In the genomic region with DNA sequence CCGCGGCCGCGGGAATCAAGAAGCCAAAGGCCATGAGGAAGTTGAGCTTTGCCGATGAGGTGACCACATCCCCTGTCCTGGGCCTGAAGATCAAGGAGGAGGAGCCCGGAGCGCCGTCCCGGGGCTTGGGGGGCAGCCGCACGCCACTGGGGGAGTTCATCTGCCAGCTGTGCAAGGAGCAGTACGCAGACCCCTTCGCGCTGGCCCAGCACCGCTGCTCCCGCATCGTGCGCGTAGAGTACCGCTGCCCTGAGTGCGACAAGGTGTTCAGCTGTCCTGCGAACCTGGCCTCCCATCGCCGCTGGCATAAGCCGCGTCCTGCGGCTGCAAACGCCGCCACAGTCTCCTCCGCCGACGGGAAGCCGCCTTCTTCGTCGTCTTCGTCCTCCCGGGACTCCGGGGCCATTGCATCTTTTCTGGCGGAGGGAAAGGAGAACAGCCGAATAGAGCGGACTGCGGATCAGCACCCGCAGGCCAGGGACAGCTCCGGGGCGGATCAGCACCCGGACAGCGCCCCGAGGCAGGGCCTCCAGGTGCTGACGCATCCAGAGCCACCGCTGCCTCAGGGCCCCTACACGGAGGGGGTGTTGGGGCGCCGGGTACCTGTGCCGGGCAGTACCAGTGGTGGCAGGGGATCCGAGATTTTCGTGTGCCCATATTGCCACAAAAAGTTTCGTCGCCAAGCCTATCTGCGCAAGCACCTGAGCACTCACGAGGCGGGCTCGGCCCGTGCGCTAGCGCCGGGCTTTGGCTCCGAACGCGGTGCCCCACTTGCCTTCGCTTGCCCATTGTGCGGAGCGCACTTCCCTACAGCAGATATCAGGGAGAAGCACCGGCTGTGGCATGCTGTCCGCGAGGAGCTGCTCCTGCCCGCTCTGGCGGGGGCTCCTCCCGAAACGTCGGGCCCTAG, we compare ENCODE assay signal across 1 cellular context.
TF ChIP-seq lines count a peak whose summit lies in the region.

No MANE protein-coding gene starts in this region.

TF ChIP-seq in K562, 482 proteins besides CTCF, POLR2A, EP300 and RAD21 (continued from another document and continues in another):
- TF ChIP-seq SP1 (CRISPR knock-in tag; IDR thresholded peaks at IDR 0.05) (peak; percentile 77), SPI1 (IDR thresholded peaks at IDR 0.05; ENCODE audit: borderline replicate concordance, low read depth, low read length) (no peak), ZNF263 (CRISPR knock-in tag; IDR thresholded peaks at IDR 0.05; ENCODE audit: borderline replicate concordance) (peak; percentile 94), RBM22 (IDR thresholded peaks at IDR 0.05; ENCODE audit: low read depth, low read length, poor library complexity, severe bottlenecking) (no peak), ZFX (CRISPR knock-in tag; IDR thresholded peaks at IDR 0.05) (peak; percentile 67), ZNF764 (CRISPR knock-in tag; IDR thresholded peaks at IDR 0.05; ENCODE audit: low read depth) (no peak), RBM14 (IDR thresholded peaks at IDR 0.05; ENCODE audit: borderline replicate concordance, insufficient read depth, low read depth, low read length) (no peak), HNRNPH1 (optimal IDR thresholded peaks at IDR 0.05; ENCODE audit: low read depth, low read length) (no peak), RBM39 (optimal IDR thresholded peaks at IDR 0.05; ENCODE audit: low read depth, low read length) (no peak), BACH1 (tag; IDR thresholded peaks at IDR 0.05) (0 out of 2 replicates have a peak, but pooled peaks have one; percentile 55), ZNF24 (IDR thresholded peaks at IDR 0.05) (peak; percentile 58; the same call in 1 of the 2 replicates), RBM15 (IDR thresholded peaks at IDR 0.05; ENCODE audit: insufficient read depth, low read length) (no peak), SUPT5H (IDR thresholded peaks at IDR 0.05) (no peak), NUFIP1 (IDR thresholded peaks at IDR 0.05; ENCODE audit: partially characterized antibody) (no peak), SLC30A9 (CRISPR knock-in tag; IDR thresholded peaks at IDR 0.05) (no peak), ZNF239 (CRISPR knock-in tag; IDR thresholded peaks at IDR 0.05) (no peak), PTRF (tag; IDR thresholded peaks at IDR 0.05) (no peak), POLR3G (IDR thresholded peaks at IDR 0.05; ENCODE audit: extremely low read depth, insufficient read length, insufficient replicate concordance) (no peak), ZSCAN32 (CRISPR knock-in tag; IDR thresholded peaks at IDR 0.05) (no peak), ZNF696 (CRISPR knock-in tag; conservative IDR thresholded peaks at IDR 0.05) (no peak), CSDE1 (IDR thresholded peaks at IDR 0.05) (no peak), ZNF165 (CRISPR knock-in tag; IDR thresholded peaks at IDR 0.05; ENCODE audit: borderline replicate concordance) (no peak), CXXC5 (CRISPR knock-in tag; IDR thresholded peaks at IDR 0.05) (peak; percentile 73), ETS2 (tag; IDR thresholded peaks at IDR 0.05; ENCODE audit: borderline replicate concordance, poor library complexity, severe bottlenecking) (no peak), NCOR1 (IDR thresholded peaks at IDR 0.05) (no peak), TCF7 (IDR thresholded peaks at IDR 0.05; ENCODE audit: borderline replicate concordance) (no peak), BHLHE40 (IDR thresholded peaks at IDR 0.05; ENCODE audit: low read length) (no peak)
- TF ChIP-seq, protein P1, sequence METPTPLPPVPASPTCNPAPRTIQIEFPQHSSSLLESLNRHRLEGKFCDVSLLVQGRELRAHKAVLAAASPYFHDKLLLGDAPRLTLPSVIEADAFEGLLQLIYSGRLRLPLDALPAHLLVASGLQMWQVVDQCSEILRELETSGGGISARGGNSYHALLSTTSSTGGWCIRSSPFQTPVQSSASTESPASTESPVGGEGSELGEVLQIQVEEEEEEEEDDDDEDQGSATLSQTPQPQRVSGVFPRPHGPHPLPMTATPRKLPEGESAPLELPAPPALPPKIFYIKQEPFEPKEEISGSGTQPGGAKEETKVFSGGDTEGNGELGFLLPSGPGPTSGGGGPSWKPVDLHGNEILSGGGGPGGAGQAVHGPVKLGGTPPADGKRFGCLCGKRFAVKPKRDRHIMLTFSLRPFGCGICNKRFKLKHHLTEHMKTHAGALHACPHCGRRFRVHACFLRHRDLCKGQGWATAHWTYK (CRISPR knock-in tag; IDR thresholded peaks at IDR 0.05): peak; percentile 58; the same call in 1 of the 2 replicates
- TF ChIP-seq, protein P2, sequence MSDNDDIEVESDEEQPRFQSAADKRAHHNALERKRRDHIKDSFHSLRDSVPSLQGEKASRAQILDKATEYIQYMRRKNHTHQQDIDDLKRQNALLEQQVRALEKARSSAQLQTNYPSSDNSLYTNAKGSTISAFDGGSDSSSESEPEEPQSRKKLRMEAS (CRISPR knock-in tag; IDR thresholded peaks at IDR 0.05): peak; percentile 79
- TF ChIP-seq, protein P3, sequence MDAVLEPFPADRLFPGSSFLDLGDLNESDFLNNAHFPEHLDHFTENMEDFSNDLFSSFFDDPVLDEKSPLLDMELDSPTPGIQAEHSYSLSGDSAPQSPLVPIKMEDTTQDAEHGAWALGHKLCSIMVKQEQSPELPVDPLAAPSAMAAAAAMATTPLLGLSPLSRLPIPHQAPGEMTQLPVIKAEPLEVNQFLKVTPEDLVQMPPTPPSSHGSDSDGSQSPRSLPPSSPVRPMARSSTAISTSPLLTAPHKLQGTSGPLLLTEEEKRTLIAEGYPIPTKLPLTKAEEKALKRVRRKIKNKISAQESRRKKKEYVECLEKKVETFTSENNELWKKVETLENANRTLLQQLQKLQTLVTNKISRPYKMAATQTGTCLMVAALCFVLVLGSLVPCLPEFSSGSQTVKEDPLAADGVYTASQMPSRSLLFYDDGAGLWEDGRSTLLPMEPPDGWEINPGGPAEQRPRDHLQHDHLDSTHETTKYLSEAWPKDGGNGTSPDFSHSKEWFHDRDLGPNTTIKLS (IDR thresholded peaks at IDR 0.05; ENCODE audit: borderline replicate concordance, low read depth): 0 out of 2 replicates have a peak, but pooled peaks have one; percentile 36
- TF ChIP-seq, protein P4, sequence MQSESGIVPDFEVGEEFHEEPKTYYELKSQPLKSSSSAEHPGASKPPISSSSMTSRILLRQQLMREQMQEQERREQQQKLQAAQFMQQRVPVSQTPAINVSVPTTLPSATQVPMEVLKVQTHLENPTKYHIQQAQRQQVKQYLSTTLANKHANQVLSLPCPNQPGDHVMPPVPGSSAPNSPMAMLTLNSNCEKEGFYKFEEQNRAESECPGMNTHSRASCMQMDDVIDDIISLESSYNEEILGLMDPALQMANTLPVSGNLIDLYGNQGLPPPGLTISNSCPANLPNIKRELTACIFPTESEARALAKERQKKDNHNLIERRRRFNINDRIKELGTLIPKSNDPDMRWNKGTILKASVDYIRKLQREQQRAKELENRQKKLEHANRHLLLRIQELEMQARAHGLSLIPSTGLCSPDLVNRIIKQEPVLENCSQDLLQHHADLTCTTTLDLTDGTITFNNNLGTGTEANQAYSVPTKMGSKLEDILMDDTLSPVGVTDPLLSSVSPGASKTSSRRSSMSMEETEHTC (IDR thresholded peaks at IDR 0.05): no peak
- TF ChIP-seq, protein P5, sequence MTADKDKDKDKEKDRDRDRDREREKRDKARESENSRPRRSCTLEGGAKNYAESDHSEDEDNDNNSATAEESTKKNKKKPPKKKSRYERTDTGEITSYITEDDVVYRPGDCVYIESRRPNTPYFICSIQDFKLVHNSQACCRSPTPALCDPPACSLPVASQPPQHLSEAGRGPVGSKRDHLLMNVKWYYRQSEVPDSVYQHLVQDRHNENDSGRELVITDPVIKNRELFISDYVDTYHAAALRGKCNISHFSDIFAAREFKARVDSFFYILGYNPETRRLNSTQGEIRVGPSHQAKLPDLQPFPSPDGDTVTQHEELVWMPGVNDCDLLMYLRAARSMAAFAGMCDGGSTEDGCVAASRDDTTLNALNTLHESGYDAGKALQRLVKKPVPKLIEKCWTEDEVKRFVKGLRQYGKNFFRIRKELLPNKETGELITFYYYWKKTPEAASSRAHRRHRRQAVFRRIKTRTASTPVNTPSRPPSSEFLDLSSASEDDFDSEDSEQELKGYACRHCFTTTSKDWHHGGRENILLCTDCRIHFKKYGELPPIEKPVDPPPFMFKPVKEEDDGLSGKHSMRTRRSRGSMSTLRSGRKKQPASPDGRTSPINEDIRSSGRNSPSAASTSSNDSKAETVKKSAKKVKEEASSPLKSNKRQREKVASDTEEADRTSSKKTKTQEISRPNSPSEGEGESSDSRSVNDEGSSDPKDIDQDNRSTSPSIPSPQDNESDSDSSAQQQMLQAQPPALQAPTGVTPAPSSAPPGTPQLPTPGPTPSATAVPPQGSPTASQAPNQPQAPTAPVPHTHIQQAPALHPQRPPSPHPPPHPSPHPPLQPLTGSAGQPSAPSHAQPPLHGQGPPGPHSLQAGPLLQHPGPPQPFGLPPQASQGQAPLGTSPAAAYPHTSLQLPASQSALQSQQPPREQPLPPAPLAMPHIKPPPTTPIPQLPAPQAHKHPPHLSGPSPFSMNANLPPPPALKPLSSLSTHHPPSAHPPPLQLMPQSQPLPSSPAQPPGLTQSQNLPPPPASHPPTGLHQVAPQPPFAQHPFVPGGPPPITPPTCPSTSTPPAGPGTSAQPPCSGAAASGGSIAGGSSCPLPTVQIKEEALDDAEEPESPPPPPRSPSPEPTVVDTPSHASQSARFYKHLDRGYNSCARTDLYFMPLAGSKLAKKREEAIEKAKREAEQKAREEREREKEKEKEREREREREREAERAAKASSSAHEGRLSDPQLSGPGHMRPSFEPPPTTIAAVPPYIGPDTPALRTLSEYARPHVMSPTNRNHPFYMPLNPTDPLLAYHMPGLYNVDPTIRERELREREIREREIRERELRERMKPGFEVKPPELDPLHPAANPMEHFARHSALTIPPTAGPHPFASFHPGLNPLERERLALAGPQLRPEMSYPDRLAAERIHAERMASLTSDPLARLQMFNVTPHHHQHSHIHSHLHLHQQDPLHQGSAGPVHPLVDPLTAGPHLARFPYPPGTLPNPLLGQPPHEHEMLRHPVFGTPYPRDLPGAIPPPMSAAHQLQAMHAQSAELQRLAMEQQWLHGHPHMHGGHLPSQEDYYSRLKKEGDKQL (CRISPR knock-in tag; IDR thresholded peaks at IDR 0.05; ENCODE audit: borderline replicate concordance): peak; percentile 100
- TF ChIP-seq, protein P6, sequence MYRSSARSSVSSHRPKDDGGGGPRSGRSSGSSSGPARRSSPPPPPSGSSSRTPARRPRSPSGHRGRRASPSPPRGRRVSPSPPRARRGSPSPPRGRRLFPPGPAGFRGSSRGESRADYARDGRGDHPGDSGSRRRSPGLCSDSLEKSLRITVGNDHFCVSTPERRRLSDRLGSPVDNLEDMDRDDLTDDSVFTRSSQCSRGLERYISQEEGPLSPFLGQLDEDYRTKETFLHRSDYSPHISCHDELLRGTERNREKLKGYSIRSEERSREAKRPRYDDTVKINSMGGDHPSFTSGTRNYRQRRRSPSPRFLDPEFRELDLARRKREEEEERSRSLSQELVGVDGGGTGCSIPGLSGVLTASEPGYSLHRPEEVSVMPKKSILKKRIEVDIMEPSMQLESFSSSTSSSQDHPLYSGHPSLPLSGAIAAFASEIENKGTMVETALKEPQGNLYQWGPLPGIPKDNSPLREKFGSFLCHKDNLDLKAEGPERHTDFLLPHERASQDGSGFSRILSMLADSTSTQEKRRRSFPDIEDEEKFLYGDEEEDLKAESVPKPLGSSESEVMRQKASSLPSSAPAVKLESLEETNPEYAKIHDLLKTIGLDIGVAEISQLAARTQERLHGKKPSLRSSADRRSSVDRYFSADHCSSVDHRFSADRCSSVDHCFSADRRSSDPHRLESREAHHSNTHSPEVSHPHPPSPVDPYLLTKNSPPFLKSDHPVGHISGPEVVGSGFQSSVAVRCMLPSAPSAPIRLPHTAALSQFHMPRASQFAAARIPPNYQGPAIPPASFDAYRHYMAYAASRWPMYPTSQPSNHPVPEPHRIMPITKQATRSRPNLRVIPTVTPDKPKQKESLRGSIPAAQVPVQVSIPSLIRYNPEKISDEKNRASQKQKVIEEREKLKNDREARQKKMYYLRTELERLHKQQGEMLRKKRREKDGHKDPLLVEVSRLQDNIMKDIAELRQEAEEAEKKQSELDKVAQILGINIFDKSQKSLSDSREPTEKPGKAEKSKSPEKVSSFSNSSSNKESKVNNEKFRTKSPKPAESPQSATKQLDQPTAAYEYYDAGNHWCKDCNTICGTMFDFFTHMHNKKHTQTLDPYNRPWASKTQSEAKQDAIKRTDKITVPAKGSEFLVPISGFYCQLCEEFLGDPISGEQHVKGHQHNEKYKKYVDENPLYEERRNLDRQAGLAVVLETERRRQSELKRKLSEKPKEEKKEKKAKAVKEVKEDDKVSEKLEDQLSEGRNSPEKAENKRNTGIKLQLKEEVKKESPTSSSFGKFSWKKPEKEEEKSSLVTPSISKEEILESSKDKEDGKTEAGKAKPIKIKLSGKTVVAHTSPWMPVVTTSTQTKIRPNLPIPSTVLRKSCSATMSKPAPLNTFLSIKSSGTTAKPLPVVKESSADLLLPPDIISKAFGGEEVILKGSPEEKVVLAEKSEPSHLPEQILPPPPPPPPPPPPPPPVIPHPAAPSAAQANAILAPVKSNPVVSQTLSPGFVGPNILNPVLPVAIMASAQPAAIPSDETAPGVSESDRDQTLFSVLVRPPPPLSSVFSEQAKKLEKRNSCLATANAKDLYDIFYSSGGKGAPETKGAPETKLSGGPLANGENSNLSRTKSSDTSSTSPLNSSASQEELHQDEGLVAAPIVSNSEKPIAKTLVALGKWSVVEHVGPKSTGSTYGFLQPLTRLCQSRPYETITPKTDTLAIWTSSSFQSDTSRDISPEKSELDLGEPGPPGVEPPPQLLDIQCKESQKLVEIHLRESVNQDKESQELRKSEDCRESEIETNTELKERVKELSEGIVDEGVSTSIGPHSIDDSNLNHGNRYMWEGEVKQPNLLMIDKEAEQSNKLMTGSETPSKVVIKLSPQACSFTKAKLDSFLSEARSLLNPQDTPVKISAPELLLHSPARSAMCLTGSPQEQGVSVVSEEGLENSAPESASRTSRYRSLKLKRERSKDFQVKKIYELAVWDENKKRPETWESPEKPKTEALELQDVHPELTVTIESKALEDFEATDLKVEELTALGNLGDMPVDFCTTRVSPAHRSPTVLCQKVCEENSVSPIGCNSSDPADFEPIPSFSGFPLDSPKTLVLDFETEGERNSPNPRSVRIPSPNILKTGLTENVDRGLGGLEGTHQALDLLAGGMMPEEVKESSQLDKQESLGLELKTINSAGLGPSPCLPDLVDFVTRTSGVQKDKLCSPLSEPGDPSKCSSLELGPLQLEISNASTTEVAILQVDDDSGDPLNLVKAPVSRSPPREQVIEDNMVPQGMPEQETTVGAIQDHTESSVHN (IDR thresholded peaks at IDR 0.05; ENCODE audit: borderline replicate concordance in 1 of 2, low read depth in 1 of 2): no peak
- TF ChIP-seq, protein P7, sequence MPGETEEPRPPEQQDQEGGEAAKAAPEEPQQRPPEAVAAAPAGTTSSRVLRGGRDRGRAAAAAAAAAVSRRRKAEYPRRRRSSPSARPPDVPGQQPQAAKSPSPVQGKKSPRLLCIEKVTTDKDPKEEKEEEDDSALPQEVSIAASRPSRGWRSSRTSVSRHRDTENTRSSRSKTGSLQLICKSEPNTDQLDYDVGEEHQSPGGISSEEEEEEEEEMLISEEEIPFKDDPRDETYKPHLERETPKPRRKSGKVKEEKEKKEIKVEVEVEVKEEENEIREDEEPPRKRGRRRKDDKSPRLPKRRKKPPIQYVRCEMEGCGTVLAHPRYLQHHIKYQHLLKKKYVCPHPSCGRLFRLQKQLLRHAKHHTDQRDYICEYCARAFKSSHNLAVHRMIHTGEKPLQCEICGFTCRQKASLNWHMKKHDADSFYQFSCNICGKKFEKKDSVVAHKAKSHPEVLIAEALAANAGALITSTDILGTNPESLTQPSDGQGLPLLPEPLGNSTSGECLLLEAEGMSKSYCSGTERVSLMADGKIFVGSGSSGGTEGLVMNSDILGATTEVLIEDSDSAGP (CRISPR knock-in tag; IDR thresholded peaks at IDR 0.05): peak; percentile 81
